Comparison of ENCODE assay signal across 37 cellular contexts in genomic region chr1:114248162-114248561, GRCh38.
"Had no signal": no experiment of that assay in that cellular context is flagged by ENCODE, and none has a peak within 500 bp of the region (broad histone marks: within the 10 kb centered on the region; RNA-seq: fewer than 3 reads in every experiment).

No MANE protein-coding gene starts in this region.

- H3K9me3 ChIP-seq: adrenal gland, colonic mucosa had no signal

- H3K27ac ChIP-seq: adrenal gland, cardiac muscle cell, colonic mucosa, VCaP had no signal

- H3K4me1 ChIP-seq: adrenal gland, colonic mucosa had no signal

- H3K27ac Mint-ChIP-seq: activated B cell treated with CpG ODN at 0.5 μM for 24 hours; activated CD4-positive, alpha-beta memory T cell treated with anti-CD3 and anti-CD28 coated beads, Interleukin-2, amount 10 ng/mL, durations not matched to agents 7 days and 5 days; activated CD4-positive, alpha-beta T cell treated with anti-CD3 and anti-CD28 coated beads, Interleukin-2, amount 10 ng/mL, durations not matched to agents 7 days and 5 days; activated CD8-positive, alpha-beta T cell treated with anti-CD3 and anti-CD28 coated beads, Interleukin-2, amount 10 ng/mL, durations not matched to agents 7 days and 5 days; activated naive CD4-positive, alpha-beta T cell treated with anti-CD3 and anti-CD28 coated beads for 36 hours; activated naive CD8-positive, alpha-beta T cell treated with anti-CD3 and anti-CD28 coated beads for 36 hours; activated T-cell treated with anti-CD3 and anti-CD28 coated beads, Interleukin-2, amount 50 U/mL, for 72 hours; activated T-helper 1 cell treated with anti-CD3 and anti-CD28 coated beads, Interleukin-12 subunit alpha, Interleukin-12 subunit beta, Interleukin-2, Interleukin-4 antibody, amounts not matched to agents 30 ng/mL and 10 ng/mL and 1 ng/mL, durations not matched to agents 14 hours and 24 hours and 36 hours; activated T-helper 17 cell treated with anti-CD3 and anti-CD28 coated beads, Interleukin-2, amount 50 U/mL, for 72 hours; T-helper 1 cell treated with Interleukin-12 subunit alpha and Interleukin-12 subunit beta and Interleukin-4 antibody, amounts not matched to agents 30 μg/mL and 1 μg/mL, for 36 hours; T-helper 2 cell treated with Interferon-gamma antibody and Interleukin-4, amounts not matched to agents 5 μg/mL and 100 μg/mL, for 36 hours had no signal

- H3K27me3 Mint-ChIP-seq: activated naive CD8-positive, alpha-beta T cell treated with anti-CD3 and anti-CD28 coated beads for 36 hours; activated T-helper 17 cell treated with anti-CD3 and anti-CD28 coated beads, Interleukin-2, amount 50 U/mL, for 72 hours had no signal

- H3K27me3 ChIP-seq: adrenal gland, cardiac muscle cell, colonic mucosa had no signal

- H3K9me3 Mint-ChIP-seq: activated CD4-positive, alpha-beta T cell treated with anti-CD3 and anti-CD28 coated beads, Interleukin-2, amount 10 ng/mL, durations not matched to agents 7 days and 5 days; central memory CD8-positive, alpha-beta T cell; T-helper 2 cell treated with Interferon-gamma antibody and Interleukin-4, amounts not matched to agents 5 μg/mL and 100 μg/mL, for 36 hours had no signal

- H3K36me3 Mint-ChIP-seq: brain had no signal

- H3K4me3 Mint-ChIP-seq: activated B cell treated with CpG ODN at 0.5 μM for 24 hours; activated CD4-positive, alpha-beta memory T cell treated with anti-CD3 and anti-CD28 coated beads, Interleukin-2, amount 10 ng/mL, durations not matched to agents 7 days and 5 days; activated CD4-positive, alpha-beta T cell treated with anti-CD3 and anti-CD28 coated beads, Interleukin-2, amount 10 ng/mL, durations not matched to agents 7 days and 5 days; activated CD8-positive, alpha-beta T cell treated with anti-CD3 and anti-CD28 coated beads, Interleukin-2, amount 10 ng/mL, durations not matched to agents 7 days and 5 days; activated naive CD4-positive, alpha-beta T cell treated with anti-CD3 and anti-CD28 coated beads for 36 hours; activated naive CD8-positive, alpha-beta T cell treated with anti-CD3 and anti-CD28 coated beads for 36 hours; activated T-cell treated with anti-CD3 and anti-CD28 coated beads, Interleukin-2, amount 50 U/mL, for 4 hours; activated T-cell treated with anti-CD3 and anti-CD28 coated beads, Interleukin-2, amount 50 U/mL, for 72 hours; activated T-helper 1 cell treated with anti-CD3 and anti-CD28 coated beads, Interleukin-12 subunit alpha, Interleukin-12 subunit beta, Interleukin-2, Interleukin-4 antibody, amounts not matched to agents 30 ng/mL and 10 ng/mL and 1 ng/mL, durations not matched to agents 14 hours and 24 hours and 36 hours; activated T-helper 17 cell treated with anti-CD3 and anti-CD28 coated beads, Interleukin-2, amount 50 U/mL, for 72 hours; brain; central memory CD8-positive, alpha-beta T cell; T-helper 1 cell treated with Interleukin-12 subunit alpha and Interleukin-12 subunit beta and Interleukin-4 antibody, amounts not matched to agents 30 μg/mL and 1 μg/mL, for 36 hours; T-helper 2 cell treated with Interferon-gamma antibody and Interleukin-4, amounts not matched to agents 5 μg/mL and 100 μg/mL, for 36 hours had no signal

- H3K4me1 Mint-ChIP-seq: activated B cell treated with CpG ODN at 0.5 μM for 24 hours; activated CD4-positive, alpha-beta memory T cell treated with anti-CD3 and anti-CD28 coated beads, Interleukin-2, amount 10 ng/mL, durations not matched to agents 7 days and 5 days; activated CD4-positive, alpha-beta T cell treated with anti-CD3 and anti-CD28 coated beads, Interleukin-2, amount 10 ng/mL, durations not matched to agents 7 days and 5 days; brain; central memory CD8-positive, alpha-beta T cell had no signal

- FAIRE-seq: bronchial epithelial cell, TTC549 had no signal

- H3K36me3 ChIP-seq: adrenal gland, cardiac muscle cell, colonic mucosa had no signal

- H3K4me3 ChIP-seq: adrenal gland, cardiac muscle cell, colonic mucosa had no signal

- DNase-seq: activated B cell treated with CpG ODN at 0.5 μM for 24 hours; activated CD4-positive, alpha-beta memory T cell treated with anti-CD3 and anti-CD28 coated beads, Interleukin-2, amount 10 ng/mL, durations not matched to agents 7 days and 5 days; activated CD4-positive, alpha-beta T cell treated with anti-CD3 and anti-CD28 coated beads for 4 hours; activated CD4-positive, alpha-beta T cell treated with anti-CD3 and anti-CD28 coated beads, Interleukin-2, amount 10 ng/mL, durations not matched to agents 7 days and 5 days; activated CD4-positive, alpha-beta T cell treated with anti-CD3 and anti-CD28 coated beads, Interleukin-2, amount 50 U/mL, for 48 hours; activated CD4-positive, CD25-positive, alpha-beta regulatory T cell treated with anti-CD3 and anti-CD28 coated beads, Interleukin-2, amount 50 U/mL, for 72 hours; activated CD8-positive, alpha-beta memory T cell treated with anti-CD3 and anti-CD28 coated beads for 24 hours; activated CD8-positive, alpha-beta memory T cell treated with anti-CD3 and anti-CD28 coated beads, Interleukin-2, amount 50 U/mL, for 4 hours; activated CD8-positive, alpha-beta T cell treated with anti-CD3 and anti-CD28 coated beads, Interleukin-2, amount 10 ng/mL, durations not matched to agents 7 days and 5 days; activated effector memory CD4-positive, alpha-beta T cell treated with anti-CD3 and anti-CD28 coated beads, Interleukin-2, amount 50 U/mL, for 16 hours; activated gamma-delta T cell treated with Interleukin-2 at 50 U/mL for 16 hours; activated naive CD4-positive, alpha-beta T cell; activated naive CD4-positive, alpha-beta T cell treated with anti-CD3 and anti-CD28 coated beads for 36 hours; activated naive CD4-positive, alpha-beta T cell treated with anti-CD3 and anti-CD28 coated beads, Interleukin-2, amount 50 U/mL, for 16 hours; activated naive CD8-positive, alpha-beta T cell treated with anti-CD3 and anti-CD28 coated beads for 36 hours; activated T-cell treated with anti-CD3 and anti-CD28 coated beads for 4 hours; activated T-cell treated with anti-CD3 and anti-CD28 coated beads, Interleukin-2, amount 50 U/mL, for 1 hour; activated T-cell treated with anti-CD3 and anti-CD28 coated beads, Interleukin-2, amount 50 U/mL, for 4 hours; activated T-cell treated with anti-CD3 and anti-CD28 coated beads, Interleukin-2, amount 50 U/mL, for 72 hours; adrenal gland; amniotic stem cell; aorta; caudate nucleus; cerebellar nuclear complex; colonic mucosa; T-helper 2 cell; T-helper 9 cell had no signal
